Comparison of ENCODE assay signal across 1 cellular context in the genomic region with DNA sequence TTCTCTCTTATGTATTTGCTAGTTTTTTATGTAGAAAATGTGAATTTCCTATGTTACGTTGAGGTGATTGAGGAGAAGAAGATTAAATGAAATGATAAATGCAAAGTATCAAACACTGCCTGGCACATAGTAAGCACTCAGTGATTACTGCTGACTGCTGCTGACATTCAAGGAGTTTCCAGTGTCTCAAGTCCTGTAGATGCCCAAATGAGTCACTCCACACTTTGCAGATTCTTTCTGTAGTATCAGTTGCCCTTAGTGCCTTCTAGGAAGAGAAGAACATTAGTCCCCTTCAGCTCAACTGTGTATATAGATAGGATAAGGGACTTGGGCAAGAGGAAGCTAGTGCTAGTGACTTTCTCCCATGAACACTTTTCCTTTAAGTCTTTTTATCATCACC.
TF ChIP-seq lines count a peak whose summit lies in the region.

No MANE protein-coding gene starts in this region.

TF ChIP-seq in endothelial cell of umbilical vein, 7 proteins besides CTCF, POLR2A, EP300 and RAD21:
- TF ChIP-seq, protein P1, sequence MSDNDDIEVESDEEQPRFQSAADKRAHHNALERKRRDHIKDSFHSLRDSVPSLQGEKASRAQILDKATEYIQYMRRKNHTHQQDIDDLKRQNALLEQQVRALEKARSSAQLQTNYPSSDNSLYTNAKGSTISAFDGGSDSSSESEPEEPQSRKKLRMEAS (IDR thresholded peaks at IDR 0.05; ENCODE audit: insufficient read depth, insufficient read length) = no peak
- TF ChIP-seq JUN (IDR thresholded peaks at IDR 0.05; ENCODE audit: borderline replicate concordance, insufficient read depth, insufficient read length, low read depth) (no peak), MYC (IDR thresholded peaks at IDR 0.05; ENCODE audit: low read depth, low read length) (no peak)
